In genomic region chr3:195955416-195955841, GRCh38 we compare ENCODE assay signal across 8 cellular contexts. TPM values are rescaled to one million over a fixed set of nuclear protein-coding genes. Genes with fewer than 3 reads are reported as not detected.
DNase-seq lines count a peak whose midpoint lies in the region; ATAC-seq, FAIRE-seq and TF ChIP-seq lines count a peak whose summit lies in the region.
"Not testable (repeated sequence)": the region's sequence is repeated elsewhere in the genome, so short reads cannot be mapped to it uniquely, and the experiment has no call there.

No MANE protein-coding gene starts in this region.

- H3K27ac Mint-ChIP-seq in Caco-2 (ENCODE audit: unreplicated experiment), result peak overlapping the region; percentile 87
- not testable (repeated sequence) for H3K27ac Mint-ChIP-seq in astrocyte (ENCODE audit: unreplicated experiment)
- peak overlapping the region in 9 of 10 donors; percentile 13 to 81 (median 75) for H3K27ac Mint-ChIP-seq in naive thymus-derived CD8-positive, alpha-beta T cell
- peak overlapping the region; percentile 85 for H3K27ac Mint-ChIP-seq in stimulated activated naive CD8-positive, alpha-beta T cell treated with anti-CD3 and anti-CD28 coated beads, Interleukin-15, Interleukin-2, amounts not matched to agents 100 ng/mL and 50 ng/mL, for 24 hours

- not testable (repeated sequence) for DNase-seq in Caco-2; RWPE2 (ENCODE audit: low spot score); astrocyte (ENCODE audit: low read depth); left ventricle myocardium superior; naive thymus-derived CD8-positive, alpha-beta T cell
- peak; percentile 22 for DNase-seq in activated T-cell treated with anti-CD3 and anti-CD28 coated beads for 24 hours (ENCODE audit: low read depth)
- peak; percentile 36 to 46 for DNase-seq in stimulated activated CD4-positive, alpha-beta T cell treated with anti-CD3 and anti-CD28 coated beads, Interleukin-1b, Interleukin-23, amount 100 ng/mL, for 4 hours (ENCODE audit: low read depth in 2 of 2)

- peak overlapping the region; percentile 36 for H3K4me2 ChIP-seq in astrocyte (ENCODE audit: low read length)

- not testable (repeated sequence) for H3K27me3 ChIP-seq in Caco-2 (replicated peaks; ENCODE audit: control insufficient read depth, insufficient read depth, low read length); RWPE2 (ENCODE audit: insufficient read depth, poor library complexity, severe bottlenecking); astrocyte (ENCODE audit: insufficient read depth, low read length)

- H4K20me1 ChIP-seq in astrocyte (ENCODE audit: insufficient read depth, low read length), result not testable (repeated sequence)

- not testable (repeated sequence) for H3K9ac ChIP-seq in astrocyte (ENCODE audit: low read length)

- H3K4me1 ChIP-seq in Caco-2; RWPE2 (ENCODE audit: insufficient read depth, poor library complexity, severe bottlenecking); astrocyte (ENCODE audit: insufficient read depth, low read length): not testable (repeated sequence)

- not testable (repeated sequence) for H3K36me3 ChIP-seq in Caco-2 (ENCODE audit: control insufficient read depth, insufficient read depth, low read length); RWPE2 (ENCODE audit: low read depth); astrocyte (ENCODE audit: insufficient read depth, low read length)

- H3K27me3 Mint-ChIP-seq in Caco-2 (ENCODE audit: insufficient read depth, unreplicated experiment); astrocyte (ENCODE audit: low read depth, unreplicated experiment); naive thymus-derived CD8-positive, alpha-beta T cell; stimulated activated naive CD8-positive, alpha-beta T cell treated with anti-CD3 and anti-CD28 coated beads, Interleukin-15, Interleukin-2, amounts not matched to agents 100 ng/mL and 50 ng/mL, for 24 hours: not testable (repeated sequence)

- 0 out of 3 replicates have a peak, but pooled peaks have one; percentile 7 for ATAC-seq in RWPE2 (ENCODE audit: low read depth)
- peak; percentile 5 for ATAC-seq in left ventricle myocardium superior
- ATAC-seq in naive thymus-derived CD8-positive, alpha-beta T cell, result not testable (repeated sequence)

- H3K4me1 Mint-ChIP-seq in Caco-2 (ENCODE audit: low read depth, unreplicated experiment); astrocyte (ENCODE audit: low read depth, unreplicated experiment): not testable (repeated sequence)
- peaks cover 7 to 24% (median 16%) of the 10 kb centered on the region in 4 donors for H3K4me1 Mint-ChIP-seq in naive thymus-derived CD8-positive, alpha-beta T cell
- H3K4me1 Mint-ChIP-seq in stimulated activated naive CD8-positive, alpha-beta T cell treated with anti-CD3 and anti-CD28 coated beads, Interleukin-15, Interleukin-2, amounts not matched to agents 100 ng/mL and 50 ng/mL, for 24 hours (ENCODE audit: low read depth), result peaks cover 43% of the 10 kb centered on the region

- not testable (repeated sequence) for H3K79me2 ChIP-seq in astrocyte (ENCODE audit: insufficient read depth, low read length)

- not testable (repeated sequence) for H3K27ac ChIP-seq in RWPE2 (ENCODE audit: poor library complexity, severe bottlenecking); astrocyte (ENCODE audit: low read depth, low read length)

- POLR2A ChIA-PET in Caco-2 (lab: Charles Lee), result not testable (repeated sequence)
- POLR2A ChIA-PET in naive thymus-derived CD8-positive, alpha-beta T cell (lab: Charles Lee), result interaction anchor here (0.7 to 1.2 kb wide), 2 partner anchors 48 to 333 kb away, joined by 5 to 8 read pairs; partner anchors contain the start of gene TNK2

- not testable (repeated sequence) for BruUV-seq in Caco-2 (replicated peaks; lab: Mats Ljungman, UMichigan)

- intact Hi-C loops in Caco-2 (cut with micrococcal nuclease; ENCODE audit: unreplicated experiment), result loop anchor here (2.0 kb wide), 1 partner anchor 41 kb away; no protein-coding TSS in a partner anchor
- intact Hi-C loops in left ventricle myocardium superior (cut with micrococcal nuclease), result not testable (repeated sequence)

- H2AFZ ChIP-seq in astrocyte (ENCODE audit: low read depth, low read length), result not testable (repeated sequence)

- H3K9me3 ChIP-seq in Caco-2; RWPE2 (ENCODE audit: severe bottlenecking); astrocyte (ENCODE audit: insufficient read depth, low read depth, low read length): not testable (repeated sequence)

- not testable (repeated sequence) for FAIRE-seq in astrocyte (lab: Jason Lieb, UNC)

- H3K4me3 Mint-ChIP-seq in Caco-2 (ENCODE audit: unreplicated experiment) (peak overlapping the region; percentile 77), astrocyte (ENCODE audit: unreplicated experiment) (peak overlapping the region; percentile 68)
- H3K4me3 Mint-ChIP-seq in naive thymus-derived CD8-positive, alpha-beta T cell, result peak overlapping the region; percentile 50 to 86 (median 72)
- peak overlapping the region; percentile 69 for H3K4me3 Mint-ChIP-seq in stimulated activated naive CD8-positive, alpha-beta T cell treated with anti-CD3 and anti-CD28 coated beads, Interleukin-15, Interleukin-2, amounts not matched to agents 100 ng/mL and 50 ng/mL, for 24 hours

- H3K4me3 ChIP-seq in Caco-2 (ENCODE audit: low read depth, low read length), result peak overlapping the region; percentile 23
- not testable (repeated sequence) for H3K4me3 ChIP-seq in RWPE2 (ENCODE audit: severe bottlenecking); astrocyte (ENCODE audit: insufficient read depth, low read depth, low read length)

- H3K36me3 Mint-ChIP-seq in Caco-2 (ENCODE audit: insufficient read depth, unreplicated experiment), result peaks cover 37% of the 10 kb centered on the region
- not testable (repeated sequence) for H3K36me3 Mint-ChIP-seq in astrocyte (ENCODE audit: low read depth, unreplicated experiment)
- H3K36me3 Mint-ChIP-seq in naive thymus-derived CD8-positive, alpha-beta T cell, result peaks cover 0 to 16% (median 0%) of the 10 kb centered on the region in 3 donors
- peaks cover 20% of the 10 kb centered on the region for H3K36me3 Mint-ChIP-seq in stimulated activated naive CD8-positive, alpha-beta T cell treated with anti-CD3 and anti-CD28 coated beads, Interleukin-15, Interleukin-2, amounts not matched to agents 100 ng/mL and 50 ng/mL, for 24 hours (ENCODE audit: low read depth)

- CTCF ChIA-PET in Caco-2 (lab: Charles Lee), result not testable (repeated sequence)

- H3K9me3 Mint-ChIP-seq in Caco-2 (ENCODE audit: unreplicated experiment); astrocyte (ENCODE audit: unreplicated experiment); naive thymus-derived CD8-positive, alpha-beta T cell; stimulated activated naive CD8-positive, alpha-beta T cell treated with anti-CD3 and anti-CD28 coated beads, Interleukin-15, Interleukin-2, amounts not matched to agents 100 ng/mL and 50 ng/mL, for 24 hours: not testable (repeated sequence)

- TF ChIP-seq CTCF in Caco-2 (IDR thresholded peaks at IDR 0.05; ENCODE audit: insufficient read depth in 1 of 2, low read depth in 1 of 2, low read length in 1 of 2, severe bottlenecking in 1 of 2, unreplicated experiment in 1 of 2); RWPE2 (IDR thresholded peaks at IDR 0.05; ENCODE audit: poor library complexity, severe bottlenecking); astrocyte (IDR thresholded peaks at IDR 0.05; ENCODE audit: insufficient read depth, low read depth, low read length): not testable (repeated sequence)

RNA-seq across cellular contexts. Expression of gene TNK2, which starts 47.1 kb away (rescaled TPM):
- 36.0 and 37.9 TPM in 2 replicates for total RNA-seq in Caco-2 (2022)
- total RNA-seq in astrocyte, result 37.1 and 39.1 TPM in 2 replicates
- 28.9 TPM for total RNA-seq in left ventricle myocardium superior
- 100 to 1,000 TPM; 146 to 149 TPM for total RNA-seq in naive thymus-derived CD8-positive, alpha-beta T cell
- 1 to 10 TPM; 1.3 to 2.5 (median 1.6) TPM for polyA plus RNA-seq in naive thymus-derived CD8-positive, alpha-beta T cell
